Comparison of ENCODE assay signal across 18 cellular contexts in genomic region chr5:34669931-34670516, GRCh38.
"Had no signal": no experiment of that assay in that cellular context is flagged by ENCODE, and none has a peak within 500 bp of the region (broad histone marks: within the 10 kb centered on the region; RNA-seq: fewer than 3 reads in every experiment).

No MANE protein-coding gene starts in this region.

- H3K9me3 ChIP-seq: adrenal gland, esophagus muscularis mucosa, heart right ventricle, ovary had no signal

- H3K4me1 Mint-ChIP-seq: activated CD8-positive, alpha-beta memory T cell treated with anti-CD3 and anti-CD28 coated beads, Interleukin-2, amount 10 ng/mL, durations not matched to agents 7 days and 5 days; activated naive CD4-positive, alpha-beta T cell treated with anti-CD3 and anti-CD28 coated beads, Interleukin-2, amount 50 U/mL, for 24 hours; stimulated activated naive B cell treated with anti-CD40 and anti-IgM and Interleukin-4, amounts not matched to agents 10 μg/mL and 1 μg/mL and 100 μg/mL, for 72 hours had no signal

- H3K36me3 Mint-ChIP-seq: activated CD4-positive, alpha-beta memory T cell treated with anti-CD3 and anti-CD28 coated beads for 36 hours; activated CD8-positive, alpha-beta memory T cell treated with anti-CD3 and anti-CD28 coated beads, Interleukin-2, amount 10 ng/mL, durations not matched to agents 7 days and 5 days; activated naive CD4-positive, alpha-beta T cell treated with anti-CD3 and anti-CD28 coated beads, Interleukin-2, amount 50 U/mL, for 24 hours; stimulated activated naive B cell treated with anti-CD40 and anti-IgM and Interleukin-4, amounts not matched to agents 10 μg/mL and 1 μg/mL and 100 μg/mL, for 72 hours had no signal

- H3K4me3 ChIP-seq: adrenal gland, esophagus muscularis mucosa, heart right ventricle, ovary, SK-N-MC had no signal

- H3K36me3 ChIP-seq: adrenal gland, ovary had no signal

- H3K27me3 ChIP-seq: adrenal gland, esophagus muscularis mucosa, heart right ventricle, ovary had no signal

- H3K27ac ChIP-seq: adrenal gland, heart right ventricle, ovary, SK-N-MC, VCaP had no signal

- H3K4me3 Mint-ChIP-seq: activated CD4-positive, alpha-beta memory T cell treated with anti-CD3 and anti-CD28 coated beads for 36 hours; activated CD8-positive, alpha-beta memory T cell treated with anti-CD3 and anti-CD28 coated beads, Interleukin-2, amount 10 ng/mL, durations not matched to agents 7 days and 5 days; activated naive CD4-positive, alpha-beta T cell treated with anti-CD3 and anti-CD28 coated beads, Interleukin-2, amount 50 U/mL, for 24 hours; activated T-cell treated with anti-CD3 and anti-CD28 coated beads, Interleukin-2, amount 50 U/mL, for 24 hours; neural crest cell; stimulated activated naive B cell treated with anti-CD40 and anti-IgM and Interleukin-4, amounts not matched to agents 10 μg/mL and 1 μg/mL and 100 μg/mL, for 72 hours; type B pancreatic cell had no signal

- FAIRE-seq: colon, frontal cortex had no signal

- H3K27me3 Mint-ChIP-seq: activated CD4-positive, alpha-beta memory T cell treated with anti-CD3 and anti-CD28 coated beads for 36 hours; activated naive CD4-positive, alpha-beta T cell treated with anti-CD3 and anti-CD28 coated beads, Interleukin-2, amount 50 U/mL, for 24 hours; stimulated activated naive B cell treated with anti-CD40 and anti-IgM and Interleukin-4, amounts not matched to agents 10 μg/mL and 1 μg/mL and 100 μg/mL, for 72 hours; type B pancreatic cell had no signal

- H3K9me3 Mint-ChIP-seq: activated CD4-positive, alpha-beta memory T cell treated with anti-CD3 and anti-CD28 coated beads for 36 hours; activated naive CD4-positive, alpha-beta T cell treated with anti-CD3 and anti-CD28 coated beads, Interleukin-2, amount 50 U/mL, for 24 hours; activated T-cell treated with anti-CD3 and anti-CD28 coated beads, Interleukin-2, amount 50 U/mL, for 24 hours; neural crest cell; stimulated activated naive B cell treated with anti-CD40 and anti-IgM and Interleukin-4, amounts not matched to agents 10 μg/mL and 1 μg/mL and 100 μg/mL, for 72 hours; type B pancreatic cell had no signal

- H3K27ac Mint-ChIP-seq: activated CD4-positive, alpha-beta memory T cell treated with anti-CD3 and anti-CD28 coated beads for 36 hours; activated CD8-positive, alpha-beta memory T cell treated with anti-CD3 and anti-CD28 coated beads, Interleukin-2, amount 10 ng/mL, durations not matched to agents 7 days and 5 days; activated naive CD4-positive, alpha-beta T cell treated with anti-CD3 and anti-CD28 coated beads, Interleukin-2, amount 50 U/mL, for 24 hours; activated T-cell treated with anti-CD3 and anti-CD28 coated beads, Interleukin-2, amount 50 U/mL, for 24 hours; stimulated activated naive B cell treated with anti-CD40 and anti-IgM and Interleukin-4, amounts not matched to agents 10 μg/mL and 1 μg/mL and 100 μg/mL, for 72 hours had no signal

- DNase-seq: activated CD4-positive, alpha-beta memory T cell treated with anti-CD3 and anti-CD28 coated beads for 36 hours; activated CD8-positive, alpha-beta memory T cell treated with anti-CD3 and anti-CD28 coated beads, Interleukin-2, amount 10 ng/mL, durations not matched to agents 7 days and 5 days; activated effector memory CD4-positive, alpha-beta T cell treated with anti-CD3 and anti-CD28 coated beads, Interleukin-2, amount 50 U/mL, for 16 hours; activated T-cell treated with anti-CD3 and anti-CD28 coated beads, Interleukin-2, amount 50 U/mL, for 24 hours; adrenal gland; heart right ventricle; left colon; ovary; stimulated activated CD4-positive, alpha-beta T cell treated with anti-CD3 and anti-CD28 coated beads, Interleukin-4, amount 100 ng/mL, for 1 hour; stimulated activated naive B cell treated with anti-CD40 and anti-IgM and Interleukin-4, amounts not matched to agents 10 μg/mL and 1 μg/mL and 100 μg/mL, for 72 hours had no signal
